ENCODE assay signal across 1 cellular context in the genomic region with DNA sequence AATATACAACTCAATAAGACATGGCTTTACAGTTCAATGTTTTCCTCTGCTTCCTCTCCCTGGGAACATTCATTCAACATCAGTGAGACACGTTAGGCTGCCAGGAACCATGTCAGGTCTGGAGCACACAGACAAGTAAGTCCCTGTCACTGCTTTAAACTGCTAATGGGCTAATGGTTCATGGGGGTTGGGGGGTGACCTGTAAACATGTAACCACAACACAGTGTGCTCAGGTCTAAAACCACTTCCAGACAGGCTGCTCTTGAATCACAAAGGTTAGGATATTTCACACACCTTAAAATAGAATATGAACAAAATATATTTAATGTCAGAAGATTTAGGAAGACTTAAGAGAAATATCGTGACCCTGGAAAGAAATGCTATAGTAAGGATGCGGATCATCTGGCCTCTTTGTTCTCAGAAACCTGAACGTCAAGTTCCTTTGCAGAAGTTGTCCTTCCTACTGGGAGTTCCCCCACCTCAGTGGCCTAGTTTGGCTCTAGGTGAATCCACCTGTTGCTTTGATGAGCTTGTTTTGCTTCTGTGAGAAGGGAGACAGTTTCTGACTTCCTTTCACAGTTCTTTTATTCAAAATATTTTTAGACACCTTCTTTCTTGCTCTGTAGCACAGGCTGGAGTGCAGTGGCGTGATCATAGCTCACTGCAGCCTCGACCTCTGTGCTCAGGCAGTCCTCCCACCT.
TF ChIP-seq lines count a peak whose summit lies in the region.

No MANE protein-coding gene starts in this region.

TF ChIP-seq in SK-N-SH treated with all-trans-retinoic acid at 6 μM for 48 hours, 23 proteins besides CTCF, POLR2A, EP300 and RAD21 (continued from another document):
- TF ChIP-seq SNAI2 (CRISPR knock-in tag; IDR thresholded peaks at IDR 0.05), result no peak
- TF ChIP-seq ISL1 (CRISPR knock-in tag; IDR thresholded peaks at IDR 0.05), result no peak
- no peak for TF ChIP-seq CREB5 (CRISPR knock-in tag; IDR thresholded peaks at IDR 0.05; ENCODE audit: low read depth)
- no peak for TF ChIP-seq ZNF70 (CRISPR knock-in tag; IDR thresholded peaks at IDR 0.05)
